Comparison of ENCODE assay signal across 1 cellular context in genomic region chr10:119658274-119658673, GRCh38.
TF ChIP-seq lines count a peak whose summit lies in the region.

No MANE protein-coding gene starts in this region.

TF ChIP-seq in GM23338, 12 proteins besides CTCF, POLR2A, EP300 and RAD21 (continued from another document):
- TF ChIP-seq REST (IDR thresholded peaks at IDR 0.05; ENCODE audit: unreplicated experiment) (no peak), ZNF114 (CRISPR knock-in tag; IDR thresholded peaks at IDR 0.05) (no peak), JUNB (IDR thresholded peaks at IDR 0.05; ENCODE audit: unreplicated experiment) (no peak), ZNF462 (CRISPR knock-in tag; IDR thresholded peaks at IDR 0.05) (no peak), STAT1 (IDR thresholded peaks at IDR 0.05; ENCODE audit: unreplicated experiment) (no peak), EZH2 (IDR thresholded peaks at IDR 0.05; ENCODE audit: low read depth, unreplicated experiment) (no peak), ZNF331 (CRISPR knock-in tag; IDR thresholded peaks at IDR 0.05; ENCODE audit: low read depth) (no peak), EZH2phosphoT487 (IDR thresholded peaks at IDR 0.05; ENCODE audit: unreplicated experiment) (no peak), CREB1 (CRISPR knock-in tag; IDR thresholded peaks at IDR 0.05; ENCODE audit: low read depth) (no peak)
TF ChIP-seq in GM23338: peak in this region for 0.
